33 cellular contexts compared by ENCODE assay signal in genomic region chr11:69585385-69585784, GRCh38.
"Had no signal": no experiment of that assay in that cellular context is flagged by ENCODE, and none has a peak within 500 bp of the region (broad histone marks: within the 10 kb centered on the region; RNA-seq: fewer than 3 reads in every experiment).

No MANE protein-coding gene starts in this region.

- FAIRE-seq: astrocyte, TTC549 had no signal

- H3K27me3 ChIP-seq: adrenal gland, body of pancreas, brain microvascular endothelial cell, breast epithelium had no signal

- H3K4me1 ChIP-seq: adrenal gland, body of pancreas, breast epithelium had no signal

- H3K27ac ChIP-seq: adrenal gland, body of pancreas, brain microvascular endothelial cell, breast epithelium, VCaP had no signal

- H3K4me3 ChIP-seq: adrenal gland, body of pancreas, breast epithelium had no signal

- H3K36me3 ChIP-seq: adrenal gland, brain microvascular endothelial cell, breast epithelium had no signal

- ATAC-seq: activated CD8-positive, alpha-beta T cell treated with anti-CD3 and anti-CD28 coated beads for 36 hours; activated naive CD4-positive, alpha-beta T cell treated with anti-CD3 and anti-CD28 coated beads, Interleukin-2, amount 50 U/mL, for 72 hours; activated T-cell treated with anti-CD3 and anti-CD28 coated beads, Interleukin-2, amount 50 U/mL, for 4 hours; activated T-cell treated with anti-CD3 and anti-CD28 coated beads, Interleukin-2, amount 50 U/mL, for 72 hours; activated T-helper 17 cell treated with anti-CD3 and anti-CD28 coated beads, Interleukin-2, amount 50 U/mL, for 72 hours; body of pancreas had no signal

- DNase-seq: activated B cell treated with CpG ODN at 0.5 μM for 24 hours; activated CD4-positive, alpha-beta memory T cell treated with anti-CD3 and anti-CD28 coated beads for 36 hours; activated CD4-positive, alpha-beta T cell treated with anti-CD3 and anti-CD28 coated beads for 4 hours; activated CD4-positive, alpha-beta T cell treated with anti-CD3 and anti-CD28 coated beads, Interleukin-2, amount 10 ng/mL, durations not matched to agents 24 days and 14 days; activated CD4-positive, alpha-beta T cell treated with anti-CD3 and anti-CD28 coated beads, Interleukin-2, amount 50 U/mL, for 1 hour; activated CD4-positive, alpha-beta T cell treated with anti-CD3 and anti-CD28 coated beads, Interleukin-2, amount 50 U/mL, for 4 hours; activated CD4-positive, CD25-positive, alpha-beta regulatory T cell treated with anti-CD3 and anti-CD28 coated beads, Interleukin-2, amount 50 U/mL, for 72 hours; activated CD8-positive, alpha-beta memory T cell treated with anti-CD3 and anti-CD28 coated beads, Interleukin-2, amount 50 U/mL, for 4 hours; activated CD8-positive, alpha-beta T cell treated with anti-CD3 and anti-CD28 coated beads for 36 hours; activated effector memory CD4-positive, alpha-beta T cell treated with anti-CD3 and anti-CD28 coated beads, Interleukin-2, amount 50 U/mL, for 16 hours; activated gamma-delta T cell treated with Interleukin-2 at 50 U/mL for 16 hours; activated naive CD4-positive, alpha-beta T cell; activated naive CD4-positive, alpha-beta T cell treated with anti-CD3 and anti-CD28 coated beads for 36 hours; activated naive CD4-positive, alpha-beta T cell treated with anti-CD3 and anti-CD28 coated beads, Interleukin-2, amount 50 U/mL, for 16 hours; activated naive CD8-positive, alpha-beta T cell treated with anti-CD3 and anti-CD28 coated beads for 36 hours; activated T-cell treated with anti-CD3 and anti-CD28 coated beads for 4 hours; activated T-cell treated with anti-CD3 and anti-CD28 coated beads, Interleukin-2, amount 50 U/mL, for 1 hour; activated T-cell treated with anti-CD3 and anti-CD28 coated beads, Interleukin-2, amount 50 U/mL, for 4 hours; activated T-cell treated with anti-CD3 and anti-CD28 coated beads, Interleukin-2, amount 50 U/mL, for 72 hours; adrenal gland; amniotic stem cell; aorta; body of pancreas; brain microvascular endothelial cell; central memory CD4-positive, alpha-beta T cell; T-helper 2 cell; T-helper 9 cell had no signal

- H3K9me3 ChIP-seq: body of pancreas, breast epithelium had no signal
